ENCODE assay signal across 1 cellular context in the genomic region with DNA sequence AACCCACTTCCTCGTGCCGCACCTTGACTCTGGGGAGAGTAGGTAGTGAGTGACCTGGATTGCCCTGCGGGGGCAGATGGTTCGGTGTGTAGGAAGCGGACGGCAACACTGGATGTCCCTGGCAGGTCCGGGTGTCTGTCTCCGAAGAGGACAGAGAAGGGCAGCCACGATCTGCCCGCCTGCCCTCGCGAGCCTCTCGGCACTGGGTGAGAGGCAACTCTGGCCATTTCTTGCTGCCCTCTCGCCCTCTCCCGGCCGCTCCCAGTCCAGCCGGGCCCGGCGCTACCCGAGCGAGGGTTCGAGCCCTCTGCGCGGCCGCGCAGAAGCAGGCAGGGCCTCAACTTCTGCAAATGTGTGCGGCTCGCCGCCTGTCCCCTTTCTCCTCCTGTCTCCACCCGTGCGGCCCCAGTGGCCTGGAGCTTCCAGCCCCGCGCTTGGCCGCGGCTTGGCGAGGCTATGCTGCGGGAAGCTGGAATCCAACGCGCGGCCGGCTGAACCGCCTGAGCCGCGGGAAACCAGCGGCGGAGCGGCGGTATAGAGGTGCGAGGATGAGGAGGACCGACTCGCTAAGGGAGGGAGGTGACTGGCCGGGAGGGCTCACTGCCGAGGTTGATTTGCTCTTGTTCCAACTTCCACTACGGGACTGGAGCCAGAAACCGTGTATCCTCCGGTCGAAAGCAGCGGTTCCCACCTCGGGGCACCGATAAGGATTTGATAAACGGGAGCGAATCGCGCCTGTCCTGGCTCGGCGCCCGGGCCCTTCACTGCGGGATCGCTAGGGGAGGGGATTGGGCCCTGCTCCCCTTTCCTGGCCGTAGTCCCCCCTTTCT.
A peak's percentile ranks its signal among the peaks of the same experiment; 100 is the strongest.
TF ChIP-seq lines count a peak whose summit lies in the region.

No MANE protein-coding gene starts in this region.

TF ChIP-seq in HepG2, 621 proteins besides CTCF, POLR2A, EP300 and RAD21 (continued from another document and continues in another):
- TF ChIP-seq, protein P1, sequence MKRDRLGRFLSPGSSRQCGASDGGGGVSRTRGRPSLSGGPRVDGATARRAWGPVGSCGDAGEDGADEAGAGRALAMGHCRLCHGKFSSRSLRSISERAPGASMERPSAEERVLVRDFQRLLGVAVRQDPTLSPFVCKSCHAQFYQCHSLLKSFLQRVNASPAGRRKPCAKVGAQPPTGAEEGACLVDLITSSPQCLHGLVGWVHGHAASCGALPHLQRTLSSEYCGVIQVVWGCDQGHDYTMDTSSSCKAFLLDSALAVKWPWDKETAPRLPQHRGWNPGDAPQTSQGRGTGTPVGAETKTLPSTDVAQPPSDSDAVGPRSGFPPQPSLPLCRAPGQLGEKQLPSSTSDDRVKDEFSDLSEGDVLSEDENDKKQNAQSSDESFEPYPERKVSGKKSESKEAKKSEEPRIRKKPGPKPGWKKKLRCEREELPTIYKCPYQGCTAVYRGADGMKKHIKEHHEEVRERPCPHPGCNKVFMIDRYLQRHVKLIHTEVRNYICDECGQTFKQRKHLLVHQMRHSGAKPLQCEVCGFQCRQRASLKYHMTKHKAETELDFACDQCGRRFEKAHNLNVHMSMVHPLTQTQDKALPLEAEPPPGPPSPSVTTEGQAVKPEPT (CRISPR knock-in tag; IDR thresholded peaks at IDR 0.05; ENCODE audit: low read depth), result peak; percentile 87
- TF ChIP-seq ZNF782 (CRISPR knock-in tag; IDR thresholded peaks at IDR 0.05; ENCODE audit: borderline replicate concordance) (peak; percentile 21; the same call in 1 of the 2 replicates), MAF1 (CRISPR knock-in tag; IDR thresholded peaks at IDR 0.05; ENCODE audit: borderline replicate concordance) (no peak; the same call in 1 of the 2 replicates), ZSCAN21 (CRISPR knock-in tag; IDR thresholded peaks at IDR 0.05; ENCODE audit: borderline replicate concordance) (0 out of 2 replicates have a peak, but pooled peaks have one; percentile 58), ZNF292 (CRISPR knock-in tag; IDR thresholded peaks at IDR 0.05; ENCODE audit: borderline replicate concordance, low read depth) (no peak; the same call in none of the 2 replicates), NFE2L1 (CRISPR knock-in tag; IDR thresholded peaks at IDR 0.05; ENCODE audit: borderline replicate concordance) (peak; percentile 17; the same call in 1 of the 2 replicates), ZSCAN22 (CRISPR knock-in tag; IDR thresholded peaks at IDR 0.05) (no peak), ZNF264 (CRISPR knock-in tag; IDR thresholded peaks at IDR 0.05) (0 out of 2 replicates have a peak, but pooled peaks have one; percentile 19), ZEB1 (IDR thresholded peaks at IDR 0.05; ENCODE audit: insufficient replicate concordance, low read depth) (peak; percentile 4), SPEN (CRISPR knock-in tag; IDR thresholded peaks at IDR 0.05; ENCODE audit: low read depth) (0 out of 2 replicates have a peak, but pooled peaks have one; percentile 59), ZBTB38 (CRISPR knock-in tag; IDR thresholded peaks at IDR 0.05) (0 out of 2 replicates have a peak, but pooled peaks have one; percentile 27), FOXA1 (IDR thresholded peaks at IDR 0.05) (no peak), FOXA1 (CRISPR knock-in tag; IDR thresholded peaks at IDR 0.05) (0 out of 2 replicates have a peak, but pooled peaks have one; percentile 8), ZNF790 (CRISPR knock-in tag; IDR thresholded peaks at IDR 0.05; ENCODE audit: borderline replicate concordance) (0 out of 2 replicates have a peak, but pooled peaks have one; percentile 30), ATF7-NPFF (CRISPR knock-in tag; IDR thresholded peaks at IDR 0.05; ENCODE audit: low read depth) (0 out of 2 replicates have a peak, but pooled peaks have one; percentile 33), HOXA3 (CRISPR knock-in tag; IDR thresholded peaks at IDR 0.05) (0 out of 2 replicates have a peak, but pooled peaks have one; percentile 23), IRX3 (CRISPR knock-in tag; IDR thresholded peaks at IDR 0.05; ENCODE audit: borderline replicate concordance, low read depth) (0 out of 2 replicates have a peak, but pooled peaks have one; percentile 44), FOXJ3 (CRISPR knock-in tag; IDR thresholded peaks at IDR 0.05; ENCODE audit: borderline replicate concordance) (peak; percentile 40; the same call in 1 of the 2 replicates)
- TF ChIP-seq, protein P2, sequence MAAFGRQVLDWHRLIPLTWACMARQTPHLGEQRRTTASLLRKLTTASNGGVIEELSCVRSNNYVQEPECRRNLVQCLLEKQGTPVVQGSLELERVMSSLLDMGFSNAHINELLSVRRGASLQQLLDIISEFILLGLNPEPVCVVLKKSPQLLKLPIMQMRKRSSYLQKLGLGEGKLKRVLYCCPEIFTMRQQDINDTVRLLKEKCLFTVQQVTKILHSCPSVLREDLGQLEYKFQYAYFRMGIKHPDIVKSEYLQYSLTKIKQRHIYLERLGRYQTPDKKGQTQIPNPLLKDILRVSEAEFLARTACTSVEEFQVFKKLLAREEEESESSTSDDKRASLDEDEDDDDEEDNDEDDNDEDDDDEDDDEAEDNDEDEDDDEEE (CRISPR knock-in tag; IDR thresholded peaks at IDR 0.05), result peak; percentile 92; the same call in 1 of the 2 replicates
- TF ChIP-seq, protein P3, sequence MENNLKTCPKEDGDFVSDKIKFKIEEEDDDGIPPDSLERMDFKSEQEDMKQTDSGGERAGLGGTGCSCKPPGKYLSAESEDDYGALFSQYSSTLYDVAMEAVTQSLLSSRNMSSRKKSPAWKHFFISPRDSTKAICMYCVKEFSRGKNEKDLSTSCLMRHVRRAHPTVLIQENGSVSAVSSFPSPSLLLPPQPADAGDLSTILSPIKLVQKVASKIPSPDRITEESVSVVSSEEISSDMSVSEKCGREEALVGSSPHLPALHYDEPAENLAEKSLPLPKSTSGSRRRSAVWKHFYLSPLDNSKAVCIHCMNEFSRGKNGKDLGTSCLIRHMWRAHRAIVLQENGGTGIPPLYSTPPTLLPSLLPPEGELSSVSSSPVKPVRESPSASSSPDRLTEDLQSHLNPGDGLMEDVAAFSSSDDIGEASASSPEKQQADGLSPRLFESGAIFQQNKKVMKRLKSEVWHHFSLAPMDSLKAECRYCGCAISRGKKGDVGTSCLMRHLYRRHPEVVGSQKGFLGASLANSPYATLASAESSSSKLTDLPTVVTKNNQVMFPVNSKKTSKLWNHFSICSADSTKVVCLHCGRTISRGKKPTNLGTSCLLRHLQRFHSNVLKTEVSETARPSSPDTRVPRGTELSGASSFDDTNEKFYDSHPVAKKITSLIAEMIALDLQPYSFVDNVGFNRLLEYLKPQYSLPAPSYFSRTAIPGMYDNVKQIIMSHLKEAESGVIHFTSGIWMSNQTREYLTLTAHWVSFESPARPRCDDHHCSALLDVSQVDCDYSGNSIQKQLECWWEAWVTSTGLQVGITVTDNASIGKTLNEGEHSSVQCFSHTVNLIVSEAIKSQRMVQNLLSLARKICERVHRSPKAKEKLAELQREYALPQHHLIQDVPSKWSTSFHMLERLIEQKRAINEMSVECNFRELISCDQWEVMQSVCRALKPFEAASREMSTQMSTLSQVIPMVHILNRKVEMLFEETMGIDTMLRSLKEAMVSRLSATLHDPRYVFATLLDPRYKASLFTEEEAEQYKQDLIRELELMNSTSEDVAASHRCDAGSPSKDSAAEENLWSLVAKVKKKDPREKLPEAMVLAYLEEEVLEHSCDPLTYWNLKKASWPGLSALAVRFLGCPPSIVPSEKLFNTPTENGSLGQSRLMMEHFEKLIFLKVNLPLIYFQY (CRISPR knock-in tag; IDR thresholded peaks at IDR 0.05; ENCODE audit: borderline replicate concordance), result no peak
- TF ChIP-seq, protein P4, sequence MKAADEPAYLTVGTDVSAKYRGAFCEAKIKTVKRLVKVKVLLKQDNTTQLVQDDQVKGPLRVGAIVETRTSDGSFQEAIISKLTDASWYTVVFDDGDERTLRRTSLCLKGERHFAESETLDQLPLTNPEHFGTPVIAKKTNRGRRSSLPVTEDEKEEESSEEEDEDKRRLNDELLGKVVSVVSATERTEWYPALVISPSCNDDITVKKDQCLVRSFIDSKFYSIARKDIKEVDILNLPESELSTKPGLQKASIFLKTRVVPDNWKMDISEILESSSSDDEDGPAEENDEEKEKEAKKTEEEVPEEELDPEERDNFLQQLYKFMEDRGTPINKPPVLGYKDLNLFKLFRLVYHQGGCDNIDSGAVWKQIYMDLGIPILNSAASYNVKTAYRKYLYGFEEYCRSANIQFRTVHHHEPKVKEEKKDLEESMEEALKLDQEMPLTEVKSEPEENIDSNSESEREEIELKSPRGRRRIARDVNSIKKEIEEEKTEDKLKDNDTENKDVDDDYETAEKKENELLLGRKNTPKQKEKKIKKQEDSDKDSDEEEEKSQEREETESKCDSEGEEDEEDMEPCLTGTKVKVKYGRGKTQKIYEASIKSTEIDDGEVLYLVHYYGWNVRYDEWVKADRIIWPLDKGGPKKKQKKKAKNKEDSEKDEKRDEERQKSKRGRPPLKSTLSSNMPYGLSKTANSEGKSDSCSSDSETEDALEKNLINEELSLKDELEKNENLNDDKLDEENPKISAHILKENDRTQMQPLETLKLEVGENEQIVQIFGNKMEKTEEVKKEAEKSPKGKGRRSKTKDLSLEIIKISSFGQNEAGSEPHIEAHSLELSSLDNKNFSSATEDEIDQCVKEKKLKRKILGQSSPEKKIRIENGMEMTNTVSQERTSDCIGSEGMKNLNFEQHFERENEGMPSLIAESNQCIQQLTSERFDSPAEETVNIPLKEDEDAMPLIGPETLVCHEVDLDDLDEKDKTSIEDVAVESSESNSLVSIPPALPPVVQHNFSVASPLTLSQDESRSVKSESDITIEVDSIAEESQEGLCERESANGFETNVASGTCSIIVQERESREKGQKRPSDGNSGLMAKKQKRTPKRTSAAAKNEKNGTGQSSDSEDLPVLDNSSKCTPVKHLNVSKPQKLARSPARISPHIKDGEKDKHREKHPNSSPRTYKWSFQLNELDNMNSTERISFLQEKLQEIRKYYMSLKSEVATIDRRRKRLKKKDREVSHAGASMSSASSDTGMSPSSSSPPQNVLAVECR (CRISPR knock-in tag; IDR thresholded peaks at IDR 0.05; ENCODE audit: borderline replicate concordance), result no peak; the same call in 1 of the 2 replicates
- TF ChIP-seq, protein P5, sequence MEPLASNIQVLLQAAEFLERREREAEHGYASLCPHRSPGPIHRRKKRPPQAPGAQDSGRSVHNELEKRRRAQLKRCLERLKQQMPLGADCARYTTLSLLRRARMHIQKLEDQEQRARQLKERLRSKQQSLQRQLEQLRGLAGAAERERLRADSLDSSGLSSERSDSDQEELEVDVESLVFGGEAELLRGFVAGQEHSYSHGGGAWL (CRISPR knock-in tag; IDR thresholded peaks at IDR 0.05), result peak; percentile 83; the same call in 1 of the 2 replicates
- TF ChIP-seq, protein P6, sequence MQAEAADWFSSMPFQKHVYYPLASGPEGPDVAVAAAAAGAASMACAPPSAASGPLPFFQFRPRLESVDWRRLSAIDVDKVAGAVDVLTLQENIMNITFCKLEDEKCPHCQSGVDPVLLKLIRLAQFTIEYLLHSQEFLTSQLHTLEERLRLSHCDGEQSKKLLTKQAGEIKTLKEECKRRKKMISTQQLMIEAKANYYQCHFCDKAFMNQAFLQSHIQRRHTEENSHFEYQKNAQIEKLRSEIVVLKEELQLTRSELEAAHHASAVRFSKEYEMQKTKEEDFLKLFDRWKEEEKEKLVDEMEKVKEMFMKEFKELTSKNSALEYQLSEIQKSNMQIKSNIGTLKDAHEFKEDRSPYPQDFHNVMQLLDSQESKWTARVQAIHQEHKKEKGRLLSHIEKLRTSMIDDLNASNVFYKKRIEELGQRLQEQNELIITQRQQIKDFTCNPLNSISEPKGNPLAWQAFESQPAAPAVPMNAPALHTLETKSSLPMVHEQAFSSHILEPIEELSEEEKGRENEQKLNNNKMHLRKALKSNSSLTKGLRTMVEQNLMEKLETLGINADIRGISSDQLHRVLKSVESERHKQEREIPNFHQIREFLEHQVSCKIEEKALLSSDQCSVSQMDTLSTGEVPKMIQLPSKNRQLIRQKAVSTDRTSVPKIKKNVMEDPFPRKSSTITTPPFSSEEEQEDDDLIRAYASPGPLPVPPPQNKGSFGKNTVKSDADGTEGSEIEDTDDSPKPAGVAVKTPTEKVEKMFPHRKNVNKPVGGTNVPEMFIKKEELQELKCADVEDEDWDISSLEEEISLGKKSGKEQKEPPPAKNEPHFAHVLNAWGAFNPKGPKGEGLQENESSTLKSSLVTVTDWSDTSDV (CRISPR knock-in tag; IDR thresholded peaks at IDR 0.05), result peak; percentile 80; the same call in 1 of the 2 replicates
- TF ChIP-seq, protein P7, sequence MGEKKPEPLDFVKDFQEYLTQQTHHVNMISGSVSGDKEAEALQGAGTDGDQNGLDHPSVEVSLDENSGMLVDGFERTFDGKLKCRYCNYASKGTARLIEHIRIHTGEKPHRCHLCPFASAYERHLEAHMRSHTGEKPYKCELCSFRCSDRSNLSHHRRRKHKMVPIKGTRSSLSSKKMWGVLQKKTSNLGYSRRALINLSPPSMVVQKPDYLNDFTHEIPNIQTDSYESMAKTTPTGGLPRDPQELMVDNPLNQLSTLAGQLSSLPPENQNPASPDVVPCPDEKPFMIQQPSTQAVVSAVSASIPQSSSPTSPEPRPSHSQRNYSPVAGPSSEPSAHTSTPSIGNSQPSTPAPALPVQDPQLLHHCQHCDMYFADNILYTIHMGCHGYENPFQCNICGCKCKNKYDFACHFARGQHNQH (CRISPR knock-in tag; IDR thresholded peaks at IDR 0.05), result peak; percentile 30; the same call in 1 of the 2 replicates
